In genomic region chr19:35205733-35206323, GRCh38 we compare ENCODE assay signal across 11 cellular contexts. TPM values are rescaled to one million over a fixed set of nuclear protein-coding genes. Genes with fewer than 3 reads are reported as not detected.
A peak's percentile ranks its signal among the peaks of the same experiment; 100 is the strongest.
DNase-seq lines count a peak whose midpoint lies in the region; ATAC-seq, FAIRE-seq and TF ChIP-seq lines count a peak whose summit lies in the region.
"Had no signal": no experiment of that assay in that cellular context is flagged by ENCODE, and none has a peak within 500 bp of the region (broad histone marks: within the 10 kb centered on the region; RNA-seq: fewer than 3 reads in every experiment).

No MANE protein-coding gene starts in this region.

- FAIRE-seq in GM18507 (lab: Jason Lieb, UNC) (peak; percentile 38), frontal cortex (lab: Jason Lieb, UNC) (no peak)

- CTCF ChIA-PET in T-cell (lab: Charles Lee) (interaction anchor here (0.6 to 1.3 kb wide), 2 partner anchors 51 to 65 kb away, joined by 4 to 5 read pairs; no protein-coding TSS in a partner anchor), A673 (lab: Charles Lee) (no interaction called here)

- no peak for DNase-seq in GM18507 (ENCODE audit: extremely low spot score, insufficient read length, low read depth)
- DNase-seq in T-cell = no peak
- DNase-seq in A673 (ENCODE audit: low spot score) = no peak
- no peak for DNase-seq in GM20000 (ENCODE audit: low spot score)
- no peak for DNase-seq in frontal cortex (ENCODE audit: low spot score in 2 of 2)
- no peak for DNase-seq in NCI-H82 treated with DMSO at 0.1 percent for 48 hours (lab: John Stamatoyannopoulos, UW; ENCODE audit: unreplicated experiment)
- DNase-seq: NCI-H1105 treated with DMSO at 0.1 percent for 48 hours had no signal

- H3K4me3 ChIP-seq in mucosa of rectum (ENCODE audit: low read length in 2 of 2) = no peak overlapping the region
- H3K4me3 ChIP-seq in A673 (ENCODE audit: low read depth, low read length, poor library complexity, severe bottlenecking) = no peak overlapping the region
- H3K4me3 ChIP-seq: cardiac muscle cell had no signal

- H3K27ac Mint-ChIP-seq in T-cell = peak overlapping the region; percentile 98 to 99

- H3K9me3 ChIP-seq in mucosa of rectum (ENCODE audit: control insufficient read depth in 2 of 2, low read length in 2 of 2) (no peaks in the 10 kb centered on the region), A673 (ENCODE audit: low read depth, low read length, poor library complexity, severe bottlenecking) (no peaks in the 10 kb centered on the region)

- H3K9ac ChIP-seq in mucosa of rectum (ENCODE audit: low read depth in 1 of 2, low read length in 2 of 2) = no peak overlapping the region

- H3K9me3 Mint-ChIP-seq in T-cell = peaks cover 0 to 4% (median 3%) of the 10 kb centered on the region in 3 donors

- H3K27me3 Mint-ChIP-seq in T-cell = no peaks in the 10 kb centered on the region

- no peaks in the 10 kb centered on the region for H3K27me3 ChIP-seq in mucosa of rectum (ENCODE audit: control insufficient read depth in 2 of 2, insufficient read depth in 2 of 2, low read length in 2 of 2)
- peaks cover 2% of the 10 kb centered on the region for H3K27me3 ChIP-seq in A673 (replicated peaks; ENCODE audit: insufficient read depth, low read depth, low read length, poor library complexity)
- H3K27me3 ChIP-seq: cardiac muscle cell had no signal

- peaks cover 84 to 90% (median 86%) of the 10 kb centered on the region in 3 donors for H3K4me1 Mint-ChIP-seq in T-cell

- TF ChIP-seq CTCF in A673 (conservative IDR thresholded peaks at IDR 0.05; ENCODE audit: low read depth, low read length) (no peak), GM20000 (IDR thresholded peaks at IDR 0.05; ENCODE audit: extremely low read depth, missing control alignments) (no peak)

- no peaks in the 10 kb centered on the region for H3K36me3 Mint-ChIP-seq in T-cell

- ATAC-seq in GM21576 (IDR thresholded peaks at IDR 0.05; ENCODE audit: unreplicated experiment) (peak; percentile 3), T-cell (replicated peaks in 1 of 4) (no peak)

- no peaks in the 10 kb centered on the region for H3K36me3 ChIP-seq in mucosa of rectum (ENCODE audit: control insufficient read depth in 2 of 2, insufficient read depth in 2 of 2, low read length in 2 of 2)
- H3K36me3 ChIP-seq in A673 (ENCODE audit: insufficient read depth, low read length, poor library complexity, severe bottlenecking) = no peaks in the 10 kb centered on the region
- H3K36me3 ChIP-seq: cardiac muscle cell had no signal

- peak overlapping the region in 2 of 3 donors; percentile 2 to 72 for H3K4me3 Mint-ChIP-seq in T-cell

- no TSS peak for BruUV-seq in A673 (replicated peaks; lab: Mats Ljungman, UMichigan)

- intact Hi-C loops in A673 (cut with micrococcal nuclease; ENCODE audit: unreplicated experiment) = no loop called here

- POLR2A ChIA-PET in T-cell (lab: Charles Lee) (no interaction called here), A673 (lab: Charles Lee; ENCODE audit: low non-redundant PET) (no interaction called here)

- H3K4me1 ChIP-seq in mucosa of rectum (ENCODE audit: control insufficient read depth in 2 of 2, insufficient read depth in 2 of 2, low read length in 2 of 2) = peaks cover 0 to 7% of the 10 kb centered on the region in 2 donors
- H3K4me1 ChIP-seq in A673 (ENCODE audit: insufficient read depth, low read length, poor library complexity, severe bottlenecking) = no peaks in the 10 kb centered on the region

- H3K27ac ChIP-seq in mucosa of rectum (ENCODE audit: low read depth in 2 of 2, low read length in 2 of 2) = peak overlapping the region; percentile 30 to 69
- H3K27ac ChIP-seq in A673 (ENCODE audit: low read depth, low read length, poor library complexity, severe bottlenecking) = no peak overlapping the region
- H3K27ac ChIP-seq: cardiac muscle cell had no signal

RNA-seq across cellular contexts. Expression of gene FAM187B, which starts 22.7 kb away (rescaled TPM):
- total RNA-seq in T-cell (not detected), A673 (2021) (not detected in 2 replicates), frontal cortex (not detected)
- total RNA-seq: cardiac muscle cell, lower leg skin had no signal

RNA-seq across cellular contexts. Expression of gene LSR, which starts 43.0 kb away (rescaled TPM):
- 10 to 100 TPM; 36.8 to 64.9 (median 57.4) TPM for total RNA-seq in T-cell
- total RNA-seq in A673 (2021) = 1.9 and 2.9 TPM in 2 replicates
- total RNA-seq in frontal cortex = 0.82 TPM

RNA-seq across cellular contexts. Expression of gene FXYD5, which starts 51.3 kb away (rescaled TPM):
- 100 to 1,000 TPM; 440 to 616 (median 504) TPM for total RNA-seq in T-cell
- 12.7 and 13.6 TPM in 2 replicates for total RNA-seq in A673 (2021)
- total RNA-seq in frontal cortex = not detected

Comparison
In these comparisons a context has a peak if more than half of its experiments do, and no peak if none do; other contexts are left out.
1. RNA of gene FXYD5, which starts 51.3 kb away (total RNA-seq): 440 to 616 TPM in T-cell; 12.7 to 13.6 TPM in A673 and not detected in frontal cortex (single experiment); every median in the first group is over 10 times any median in the second.